In the genomic region with DNA sequence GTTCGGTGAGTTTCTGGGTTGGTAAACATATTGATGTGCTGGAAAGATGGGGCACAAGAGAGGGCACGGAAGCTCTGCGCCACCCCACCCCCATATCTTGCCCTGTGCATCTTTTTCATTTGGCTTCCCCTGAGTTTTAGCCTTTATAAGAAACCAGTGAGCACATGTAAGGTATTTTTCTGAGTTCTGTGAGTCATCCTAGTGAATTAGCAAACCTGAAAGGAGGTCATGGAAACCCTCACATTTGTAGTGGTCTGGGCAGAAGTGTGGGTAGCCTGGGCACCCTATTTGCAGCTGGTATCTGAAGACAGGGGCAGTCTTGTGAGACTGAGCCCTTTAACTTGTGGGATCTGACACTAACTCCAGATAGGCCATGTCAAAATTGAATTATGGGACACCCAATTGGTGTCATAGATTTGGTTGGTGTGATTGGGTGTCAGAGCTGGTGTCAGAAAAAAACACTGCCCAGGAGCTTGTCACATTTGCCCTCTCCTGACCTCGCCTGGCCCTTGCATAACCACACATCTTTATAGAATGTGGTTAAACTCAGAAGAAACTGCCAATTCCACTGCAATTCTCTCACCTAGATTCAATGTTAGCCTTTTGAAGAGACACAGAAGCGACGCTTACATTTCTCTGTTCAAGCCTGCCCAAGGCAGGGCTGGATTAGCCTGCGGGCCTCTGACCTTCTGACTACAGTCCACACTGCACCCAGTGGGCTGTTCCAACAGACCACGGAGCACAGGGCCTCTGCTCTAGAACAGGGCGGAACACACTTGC, we compare ENCODE assay signal across 8 cellular contexts. TPM values are rescaled to one million over a fixed set of nuclear protein-coding genes. Genes with fewer than 3 reads are reported as not detected.
DNase-seq lines count a peak whose midpoint lies in the region; ATAC-seq and TF ChIP-seq lines count a peak whose summit lies in the region.

No MANE protein-coding gene starts in this region.

- H3K9me3 ChIP-seq in adrenal gland (replicated peaks in 1 of 3) (no peaks in the 10 kb centered on the region), tibial nerve (no peaks in the 10 kb centered on the region), BE2C (no peaks in the 10 kb centered on the region)

- no peaks in the 10 kb centered on the region for H3K27me3 ChIP-seq in adrenal gland
- H3K27me3 ChIP-seq in tibial nerve, result no peaks in the 10 kb centered on the region
- no peaks in the 10 kb centered on the region for H3K27me3 ChIP-seq in BE2C

- H3K27ac Mint-ChIP-seq in T-cell, result peak overlapping the region; percentile 82 to 92

- DNase-seq in T-cell (peak in 19 of 34 experiments; percentile 17 to 45 (median 26)), adrenal gland (peak in 6 of 7 donors; percentile 50 to 85 (median 61)), cerebellum (ENCODE audit: low spot score) (no peak), tibial nerve (ENCODE audit: low spot score in 2 of 2) (no peak), BE2C (no peak)
- DNase-seq in stimulated activated CD4-positive, alpha-beta T cell treated with anti-CD3 and anti-CD28 coated beads, Interleukin-2, amount 100 ng/mL, for 24 hours, result peak; percentile 79

- no peaks in the 10 kb centered on the region for H3K36me3 ChIP-seq in adrenal gland (replicated peaks in 1 of 2)
- no peaks in the 10 kb centered on the region for H3K36me3 ChIP-seq in tibial nerve
- H3K36me3 ChIP-seq in BE2C, result no peaks in the 10 kb centered on the region

- no peak for TF ChIP-seq EP300 in tibial nerve (IDR thresholded peaks at IDR 0.05)

- CTCF ChIA-PET in T-cell (lab: Charles Lee), result interaction anchor here (0.6 to 1.2 kb wide), 4 partner anchors 11 to 73 kb away, joined by 3 to 5 read pairs (median 4); no protein-coding TSS in a partner anchor

- peak overlapping the region; percentile 55 to 87 (median 77) for H3K27ac ChIP-seq in adrenal gland
- no peak overlapping the region for H3K27ac ChIP-seq in tibial nerve

- 59 to 67% (median 64%) methylated on average over 5 to 9 of the region's 9 CpGs for WGBS in adrenal gland, 4 donors
- WGBS in tibial nerve, 2 donors, result 81 to 87% methylated on average over 8 to 9 of the region's 9 CpGs

- H3K36me3 Mint-ChIP-seq in T-cell, result no peaks in the 10 kb centered on the region

- H3K9me3 Mint-ChIP-seq in T-cell, result no peaks in the 10 kb centered on the region

- intact Hi-C loops in adrenal gland (cut with DNase I), result no loop called here

- no peaks in the 10 kb centered on the region for H3K27me3 Mint-ChIP-seq in T-cell

- ATAC-seq in GM19395 (IDR thresholded peaks at IDR 0.05; ENCODE audit: unreplicated experiment) (peak; percentile 46), T-cell (replicated peaks in 1 of 4) (peak; percentile 76 to 84 (median 80)), HG02884 (IDR thresholded peaks at IDR 0.05; ENCODE audit: unreplicated experiment) (no peak)

- peaks cover 23 to 55% (median 29%) of the 10 kb centered on the region in 3 donors for H3K4me1 Mint-ChIP-seq in T-cell

- H3K4me1 ChIP-seq in adrenal gland (replicated peaks in 1 of 2) (peaks cover 26 to 45% of the 10 kb centered on the region in 2 donors), tibial nerve (peaks cover 0 to 4% (median 0%) of the 10 kb centered on the region in 4 donors), BE2C (no peaks in the 10 kb centered on the region)

- TF ChIP-seq POLR2A in adrenal gland (IDR thresholded peaks at IDR 0.05) (no peak), tibial nerve (IDR thresholded peaks at IDR 0.05) (no peak)

- peak overlapping the region in 2 of 3 donors; percentile 27 to 56 for H3K4me3 Mint-ChIP-seq in T-cell

- no peak for TF ChIP-seq CTCF in adrenal gland (IDR thresholded peaks at IDR 0.05)
- no peak for TF ChIP-seq CTCF in tibial nerve (IDR thresholded peaks at IDR 0.05)
- TF ChIP-seq CTCF in BE2C (IDR thresholded peaks at IDR 0.05; ENCODE audit: low read depth, low read length), result no peak

- POLR2A ChIA-PET in T-cell (lab: Charles Lee), result interaction anchor here (0.5 to 1.3 kb wide), 7 partner anchors 11 to 81 kb away, joined by 3 to 6 read pairs (median 3); a partner anchor contains a TSS

- H3K4me3 ChIP-seq in adrenal gland (no peak overlapping the region), tibial nerve (no peak overlapping the region), BE2C (ENCODE audit: low read depth, low read length) (no peak overlapping the region)

RNA-seq across cellular contexts. Expression of a gene that starts 12.0 kb away (rescaled TPM):
- total RNA-seq in T-cell (10 to 100 TPM; 14.3 to 29.4 (median 17.3) TPM), adrenal gland (100 to 1,000 TPM in 7 of 8 donors, 10 to 100 TPM in 1; 40.0 to 351 (median 178) TPM), cerebellum (8.4 TPM), tibial nerve (10 to 100 TPM; 20.7 to 57.9 (median 34.2) TPM)
- polyA plus RNA-seq in adrenal gland, result 100 to 1,000 TPM in 2 of 3 donors, 10 to 100 TPM in 1; 71.8 to 172 (median 127) TPM
- polyA plus RNA-seq in BE2C (2012; ENCODE audit: insufficient read depth, insufficient read length, low read depth), result 3.3 TPM

RNA-seq across cellular contexts. Expression of a gene that starts 51.2 kb away (rescaled TPM):
- 10 to 100 TPM; 28.1 to 69.0 (median 35.2) TPM for total RNA-seq in T-cell
- 10 to 100 TPM; 24.5 to 75.2 (median 60.9) TPM for total RNA-seq in adrenal gland
- polyA plus RNA-seq in adrenal gland, result 10 to 100 TPM; 19.5 to 25.8 (median 20.5) TPM
- 102 TPM for total RNA-seq in cerebellum
- 10 to 100 TPM; 49.5 to 62.5 (median 53.5) TPM for total RNA-seq in tibial nerve
- polyA plus RNA-seq in BE2C (2012; ENCODE audit: insufficient read depth, insufficient read length, low read depth), result 22.4 TPM

Comparison
In these comparisons a context has a peak if more than half of its experiments do, and no peak if none do; other contexts are left out.
1. DNase-seq: peak in T-cell (19 of 34), adrenal gland (6 of 7) and stimulated activated CD4-positive, alpha-beta T cell treated with anti-CD3 and anti-CD28 coated beads, Interleukin-2, amount 100 ng/mL, for 24 hours (2 of 2); none in cerebellum (single experiment), tibial nerve (0 of 2) and BE2C (single experiment).
2. H3K27ac ChIP-seq: peak in adrenal gland (5 of 5); none in tibial nerve (0 of 4).